Comparison of ENCODE assay signal across 9 cellular contexts in genomic region chr3:187112934-187113793, GRCh38. TPM values are rescaled to one million over a fixed set of nuclear protein-coding genes. Genes with fewer than 3 reads are reported as not detected.
DNase-seq lines count a peak whose midpoint lies in the region; ATAC-seq, FAIRE-seq and TF ChIP-seq lines count a peak whose summit lies in the region.
"Had no signal": no experiment of that assay in that cellular context is flagged by ENCODE, and none has a peak within 500 bp of the region (broad histone marks: within the 10 kb centered on the region; RNA-seq: fewer than 3 reads in every experiment).

No MANE protein-coding gene starts in this region.

- H3K4me1 ChIP-seq in Peyer's patch (no peaks in the 10 kb centered on the region), fibroblast of lung (ENCODE audit: control insufficient read depth, extremely low read depth, insufficient read depth, low read length) (no peaks in the 10 kb centered on the region), smooth muscle cell (ENCODE audit: low read depth) (no peaks in the 10 kb centered on the region)

- WGBS in smooth muscle cell (ENCODE audit: low lambda C conversion rate), result 32% methylated on average over 2 of the region's 2 CpGs

- H2AFZ ChIP-seq in fibroblast of lung (ENCODE audit: low read length) (no peak overlapping the region), smooth muscle cell (ENCODE audit: low read depth) (no peak overlapping the region)

- no peak for ATAC-seq in HG03521 (IDR thresholded peaks at IDR 0.05; ENCODE audit: unreplicated experiment)
- ATAC-seq in GM18520 (IDR thresholded peaks at IDR 0.05; ENCODE audit: unreplicated experiment), result no peak

- H3K9me3 ChIP-seq in Peyer's patch, result no peaks in the 10 kb centered on the region
- H3K9me3 ChIP-seq in fibroblast of lung (ENCODE audit: control insufficient read depth, insufficient read depth, low read depth, low read length), result no peaks in the 10 kb centered on the region
- no peaks in the 10 kb centered on the region for H3K9me3 ChIP-seq in smooth muscle cell (replicated peaks; ENCODE audit: low read depth)
- H3K9me3 ChIP-seq: neutrophil had no signal

- H3K79me2 ChIP-seq in fibroblast of lung (ENCODE audit: control insufficient read depth, insufficient read depth, low read length) (no peaks in the 10 kb centered on the region), smooth muscle cell (ENCODE audit: low read depth) (no peaks in the 10 kb centered on the region)

- no peak for FAIRE-seq in HTR-8/SVneo (lab: Jason Lieb, UNC)

- H3K27ac ChIP-seq in Peyer's patch, result no peak overlapping the region
- H3K27ac ChIP-seq in fibroblast of lung (ENCODE audit: insufficient read depth, low read length), result no peak overlapping the region
- no peak overlapping the region for H3K27ac ChIP-seq in smooth muscle cell (ENCODE audit: low read depth)
- H3K27ac ChIP-seq: neutrophil had no signal

- H4K20me1 ChIP-seq in fibroblast of lung (ENCODE audit: control insufficient read depth, extremely low read depth, insufficient read depth, low read length), result no peaks in the 10 kb centered on the region
- H4K20me1 ChIP-seq in smooth muscle cell (ENCODE audit: low read depth), result no peaks in the 10 kb centered on the region

- H3F3A ChIP-seq in smooth muscle cell (ENCODE audit: low read depth), result no peaks in the 10 kb centered on the region

- DNase-seq in AG10803 (ENCODE audit: low read depth) (peak; percentile 43), Peyer's patch (no peak), fibroblast of lung (ENCODE audit: low read depth in 2 of 2) (peak; percentile 25 to 52), smooth muscle cell (lab: John Stamatoyannopoulos, UW; ENCODE audit: unreplicated experiment) (no peak), HTR-8/SVneo (ENCODE audit: insufficient read length, low spot score) (no peak)

- no peak overlapping the region for H3K4me2 ChIP-seq in fibroblast of lung (ENCODE audit: extremely low read depth, insufficient read depth, low read length)
- no peak overlapping the region for H3K4me2 ChIP-seq in smooth muscle cell

- no peak for TF ChIP-seq POLR2A in Peyer's patch (IDR thresholded peaks at IDR 0.05)

- H3K27me3 ChIP-seq in Peyer's patch (no peaks in the 10 kb centered on the region), fibroblast of lung (ENCODE audit: control insufficient read depth, insufficient read depth, low read length) (no peaks in the 10 kb centered on the region), smooth muscle cell (ENCODE audit: low read depth) (no peaks in the 10 kb centered on the region)
- H3K27me3 ChIP-seq: neutrophil had no signal

- H3K9ac ChIP-seq in fibroblast of lung (ENCODE audit: insufficient read depth, low read length), result no peak overlapping the region
- H3K9ac ChIP-seq in smooth muscle cell (ENCODE audit: low read depth), result no peak overlapping the region

- TF ChIP-seq CTCF in AG10803 (conservative IDR thresholded peaks at IDR 0.05; ENCODE audit: low read length) (peak; percentile 71), GM12873 (IDR thresholded peaks at IDR 0.05; ENCODE audit: insufficient read depth, low read depth, low read length, missing control alignments) (peak; percentile 55), Peyer's patch (IDR thresholded peaks at IDR 0.05) (peak; percentile 39 to 67 (median 62)), fibroblast of lung (conservative IDR thresholded peaks at IDR 0.05 in 1 of 2, IDR thresholded peaks at IDR 0.05 in 1 of 2; ENCODE audit: low read depth in 1 of 2, low read length in 2 of 2) (peak; percentile 41 to 60), smooth muscle cell (IDR thresholded peaks at IDR 0.05; ENCODE audit: borderline replicate concordance, insufficient read depth, poor library complexity, severe bottlenecking) (peak; percentile 56)

- H3K4me3 ChIP-seq in AG10803 (ENCODE audit: low read length) (no peak overlapping the region), Peyer's patch (no peak overlapping the region), fibroblast of lung (replicated peaks in 1 of 4; ENCODE audit: control extremely low read depth in 1 of 4, insufficient read depth in 1 of 4, low read depth in 3 of 4, low read length in 4 of 4) (no peak overlapping the region), smooth muscle cell (no peak overlapping the region)

- H3K36me3 ChIP-seq in Peyer's patch (no peaks in the 10 kb centered on the region), fibroblast of lung (ENCODE audit: control insufficient read depth, insufficient read depth, low read length) (no peaks in the 10 kb centered on the region), smooth muscle cell (ENCODE audit: low read depth) (no peaks in the 10 kb centered on the region)
- H3K36me3 ChIP-seq: neutrophil had no signal

RNA-seq across cellular contexts. Expression of gene RPL39L, which starts 26.1 kb away (rescaled TPM):
- total RNA-seq in Peyer's patch (1 to 10 TPM in 1 of 4 donors, not detected in 3; 1.5 TPM), fibroblast of lung (17.5 and 26.6 TPM in 2 replicates), smooth muscle cell (31.6 and 44.2 TPM in 2 replicates)
- polyA plus RNA-seq in fibroblast of lung (8.4 and 16.8 TPM in 2 replicates), smooth muscle cell (35.1 and 40.3 TPM in 2 replicates)
- polyA plus RNA-seq in fibroblast of lung (2012), result 17.7 and 39.0 TPM in 2 replicates
- polyA minus RNA-seq in fibroblast of lung (ENCODE audit: low replicate concordance), result 1.4 and 5.9 TPM in 2 replicates

Comparison
In these comparisons a context has a peak if more than half of its experiments do, and no peak if none do; other contexts are left out.
1. DNase-seq: peak in AG10803 (single experiment) and fibroblast of lung (2 of 2); none in Peyer's patch (0 of 3), smooth muscle cell (single experiment) and HTR-8/SVneo (single experiment).
2. Peak in every context shown above with its lines, with median percentiles within 50 percentile points of each other: CTCF ChIP-seq.